10 cellular contexts compared by ENCODE assay signal in genomic region chr11:128627666-128628342, GRCh38. TPM values are rescaled to one million over a fixed set of nuclear protein-coding genes. Genes with fewer than 3 reads are reported as not detected.
DNase-seq lines count a peak whose midpoint lies in the region; ATAC-seq, FAIRE-seq and TF ChIP-seq lines count a peak whose summit lies in the region.
"Had no signal": no experiment of that assay in that cellular context is flagged by ENCODE, and none has a peak within 500 bp of the region (broad histone marks: within the 10 kb centered on the region; RNA-seq: fewer than 3 reads in every experiment).

No MANE protein-coding gene starts in this region.

- peaks cover 93% of the 10 kb centered on the region for H3K4me1 Mint-ChIP-seq in activated CD8-positive, alpha-beta T cell treated with anti-CD3 and anti-CD28 coated beads, Interleukin-2, amount 10 ng/mL, durations not matched to agents 7 days and 5 days (ENCODE audit: low read depth)
- H3K4me1 Mint-ChIP-seq in progenitor cell of endocrine pancreas (ENCODE audit: low read depth), result no peaks in the 10 kb centered on the region

- CTCF ChIA-PET in activated CD8-positive, alpha-beta T cell treated with anti-CD3 and anti-CD28 coated beads, Interleukin-2, amount 10 ng/mL, durations not matched to agents 7 days and 5 days (lab: Charles Lee), result interaction anchor here (0.6 to 7.7 kb wide), 23 partner anchors 11 to 596 kb away, joined by 3 to 247 read pairs (median 11); no protein-coding TSS in a partner anchor

- in situ Hi-C loops in ACHN (cut with HindIII; ENCODE audit: low pct_ligation_motif_present, low pct_unique_long_range_greater_than_20kb, low sequenced_read_pairs), result loop anchor here (25.0 kb wide), 1 partner anchor 466 kb away; no protein-coding TSS in a partner anchor

- H3K27me3 Mint-ChIP-seq in activated CD8-positive, alpha-beta T cell treated with anti-CD3 and anti-CD28 coated beads, Interleukin-2, amount 10 ng/mL, durations not matched to agents 7 days and 5 days (ENCODE audit: low read depth), result no peaks in the 10 kb centered on the region
- H3K27me3 Mint-ChIP-seq in progenitor cell of endocrine pancreas, result peaks cover 64% of the 10 kb centered on the region

- ATAC-seq in HG02678 (IDR thresholded peaks at IDR 0.05; ENCODE audit: unreplicated experiment), result peak; percentile 38
- ATAC-seq in activated CD8-positive, alpha-beta T cell treated with anti-CD3 and anti-CD28 coated beads, Interleukin-2, amount 10 ng/mL, durations not matched to agents 7 days and 5 days, result peak; percentile 35
- ATAC-seq: A549 had no signal

- peak overlapping the region; percentile 60 for H3K4me3 Mint-ChIP-seq in activated CD8-positive, alpha-beta T cell treated with anti-CD3 and anti-CD28 coated beads, Interleukin-2, amount 10 ng/mL, durations not matched to agents 7 days and 5 days
- no peak overlapping the region for H3K4me3 Mint-ChIP-seq in progenitor cell of endocrine pancreas (ENCODE audit: low read depth)

- H3K27ac Mint-ChIP-seq in activated CD8-positive, alpha-beta T cell treated with anti-CD3 and anti-CD28 coated beads, Interleukin-2, amount 10 ng/mL, durations not matched to agents 7 days and 5 days, result peak overlapping the region; percentile 84
- peak overlapping the region; percentile 8 for H3K27ac Mint-ChIP-seq in progenitor cell of endocrine pancreas

- H3K36me3 Mint-ChIP-seq in activated CD8-positive, alpha-beta T cell treated with anti-CD3 and anti-CD28 coated beads, Interleukin-2, amount 10 ng/mL, durations not matched to agents 7 days and 5 days (ENCODE audit: low read depth), result peaks cover 7% of the 10 kb centered on the region
- no peaks in the 10 kb centered on the region for H3K36me3 Mint-ChIP-seq in progenitor cell of endocrine pancreas (ENCODE audit: insufficient read depth)

- POLR2A ChIA-PET in activated CD8-positive, alpha-beta T cell treated with anti-CD3 and anti-CD28 coated beads, Interleukin-2, amount 10 ng/mL, durations not matched to agents 7 days and 5 days (lab: Charles Lee), result interaction anchor here (0.6 to 17.9 kb wide), 15 partner anchors 9 to 588 kb away, joined by 3 to 565 read pairs (median 5); no protein-coding TSS in a partner anchor

- FAIRE-seq in urothelium cell line (lab: Jason Lieb, UNC), result no peak
- FAIRE-seq: A549 had no signal

- peak; percentile 54 for DNase-seq in NK-92 treated with Interleukin-12 subunit alpha and Interleukin-12 subunit beta, amount 100 ng/mL, for 24 hours (lab: John Stamatoyannopoulos, UW)
- DNase-seq in NK-92 (lab: John Stamatoyannopoulos, UW; ENCODE audit: unreplicated experiment), result no peak
- DNase-seq in activated CD8-positive, alpha-beta T cell treated with anti-CD3 and anti-CD28 coated beads, Interleukin-2, amount 10 ng/mL, durations not matched to agents 7 days and 5 days, result peak; percentile 58
- DNase-seq in progenitor cell of endocrine pancreas (ENCODE audit: low spot score, unreplicated experiment), result no peak
- DNase-seq in ACHN, result no peak
- DNase-seq in activated effector memory CD4-positive, alpha-beta T cell treated with Interleukin-2 at 50 U/mL for 16 hours, result no peak
- no peak for DNase-seq in urothelium cell line (ENCODE audit: low spot score)
- DNase-seq: stimulated activated CD4-positive, alpha-beta T cell treated with anti-CD3 and anti-CD28 coated beads, Interleukin-2, amount 100 ng/mL, for 48 hours had no signal

- no peaks in the 10 kb centered on the region for H3K9me3 Mint-ChIP-seq in activated CD8-positive, alpha-beta T cell treated with anti-CD3 and anti-CD28 coated beads, Interleukin-2, amount 10 ng/mL, durations not matched to agents 7 days and 5 days (ENCODE audit: insufficient read depth)
- H3K9me3 Mint-ChIP-seq in progenitor cell of endocrine pancreas (ENCODE audit: low read depth), result no peaks in the 10 kb centered on the region

- no peak for TF ChIP-seq CTCF in progenitor cell of endocrine pancreas (IDR thresholded peaks at IDR 0.05; ENCODE audit: unreplicated experiment)

RNA-seq across cellular contexts. Expression of gene ETS1, which starts 40.4 kb away (rescaled TPM):
- 100 to 1,000 TPM; 456 to 467 TPM for total RNA-seq in activated CD8-positive, alpha-beta T cell treated with anti-CD3 and anti-CD28 coated beads, Interleukin-2, amount 10 ng/mL, durations not matched to agents 7 days and 5 days
- 3.0 and 5.2 TPM in 2 replicates for total RNA-seq in progenitor cell of endocrine pancreas

Comparison
In these comparisons a context has a peak if more than half of its experiments do, and no peak if none do; other contexts are left out.
1. DNase-seq: peak in NK-92 treated with Interleukin-12 subunit alpha and Interleukin-12 subunit beta, amount 100 ng/mL, for 24 hours (single experiment) and activated CD8-positive, alpha-beta T cell treated with anti-CD3 and anti-CD28 coated beads, Interleukin-2, amount 10 ng/mL, durations not matched to agents 7 days and 5 days (single experiment); none in NK-92 (single experiment), progenitor cell of endocrine pancreas (single experiment), ACHN (single experiment), activated effector memory CD4-positive, alpha-beta T cell treated with Interleukin-2 at 50 U/mL for 16 hours (single experiment) and urothelium cell line (single experiment).
2. RNA of gene ETS1, which starts 40.4 kb away (total RNA-seq): 456 to 467 TPM in activated CD8-positive, alpha-beta T cell treated with anti-CD3 and anti-CD28 coated beads, Interleukin-2, amount 10 ng/mL, durations not matched to agents 7 days and 5 days; 3.0 to 5.2 TPM in progenitor cell of endocrine pancreas; every median in the first group is over 10 times any median in the second.